14 cellular contexts compared by ENCODE assay signal in the genomic region with DNA sequence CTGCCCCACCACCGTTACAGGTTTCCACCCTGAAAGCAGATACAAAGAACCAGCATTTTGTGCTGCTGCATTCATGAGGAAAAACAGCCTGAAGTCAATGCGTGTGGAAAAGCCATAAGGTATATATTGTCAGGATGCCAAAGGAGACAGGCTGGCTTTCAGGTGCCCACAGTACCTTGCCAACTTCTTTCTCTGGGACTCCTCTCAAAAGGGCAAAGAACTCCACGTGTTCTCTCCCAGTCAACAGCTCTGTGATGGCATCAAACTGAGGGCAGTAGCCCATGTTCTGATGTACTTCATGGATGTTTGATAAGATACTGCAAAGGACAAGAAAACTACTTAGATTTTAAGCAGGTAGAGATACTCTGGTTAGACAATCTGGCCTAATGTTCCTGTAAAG. TPM values are rescaled to one million over a fixed set of nuclear protein-coding genes. Genes with fewer than 3 reads are reported as not detected.
DNase-seq lines count a peak whose midpoint lies in the region; ATAC-seq and TF ChIP-seq lines count a peak whose summit lies in the region.
"Had no signal": no experiment of that assay in that cellular context is flagged by ENCODE, and none has a peak within 500 bp of the region (broad histone marks: within the 10 kb centered on the region; RNA-seq: fewer than 3 reads in every experiment).

No MANE protein-coding gene starts in this region.

- H3K4me1 ChIP-seq in subcutaneous abdominal adipose tissue (ENCODE audit: control insufficient read depth in 5 of 5, insufficient read depth in 5 of 5, low read length in 5 of 5) = peaks cover 0 to 49% (median 38%) of the 10 kb centered on the region in 5 donors
- H3K4me1 ChIP-seq: A549, BE2C had no signal

- peak overlapping the region in 1 of 5 donors; percentile 54 for H3K9ac ChIP-seq in subcutaneous abdominal adipose tissue (ENCODE audit: low read length in 5 of 5)

- no peaks in the 10 kb centered on the region for H3K27me3 ChIP-seq in subcutaneous abdominal adipose tissue (ENCODE audit: control insufficient read depth in 5 of 5, insufficient read depth in 4 of 5, low read length in 5 of 5)
- H3K27me3 ChIP-seq: BE2C had no signal

- no peaks in the 10 kb centered on the region for H3K9me3 Mint-ChIP-seq in activated B cell treated with CpG ODN at 0.5 μM for 24 hours
- no peaks in the 10 kb centered on the region for H3K9me3 Mint-ChIP-seq in endothelial cell (ENCODE audit: unreplicated experiment)
- H3K9me3 Mint-ChIP-seq: CD4-positive, alpha-beta memory T cell; HFFc6 had no signal

- H3K4me1 Mint-ChIP-seq in activated B cell treated with CpG ODN at 0.5 μM for 24 hours = peaks cover 15% of the 10 kb centered on the region
- H3K4me1 Mint-ChIP-seq in endothelial cell (ENCODE audit: unreplicated experiment) = peaks cover 8% of the 10 kb centered on the region
- H3K4me1 Mint-ChIP-seq: CD4-positive, alpha-beta memory T cell had no signal

- no peak for TF ChIP-seq CTCF in activated B cell treated with CpG ODN at 0.5 μM for 24 hours (IDR thresholded peaks at IDR 0.05)
- TF ChIP-seq CTCF in endothelial cell (IDR thresholded peaks at IDR 0.05; ENCODE audit: unreplicated experiment) = no peak

- intact Hi-C loops in activated B cell treated with CpG ODN at 0.5 μM for 24 hours (cut with micrococcal nuclease) = no loop called here

- peaks cover 66 to 100% (median 94%) of the 10 kb centered on the region in 5 donors for H3K36me3 ChIP-seq in subcutaneous abdominal adipose tissue (ENCODE audit: control insufficient read depth in 5 of 5, insufficient read depth in 5 of 5, low read length in 5 of 5)
- H3K36me3 ChIP-seq: BE2C had no signal

- in situ Hi-C loops in G401 (cut with HindIII; ENCODE audit: low sequenced_read_pairs) = no loop called here

- peak overlapping the region; percentile 53 for H3K27ac ChIP-seq in subcutaneous abdominal adipose tissue (ENCODE audit: low read depth, low read length)
- H3K27ac ChIP-seq: A549, C4-2B had no signal

- H3K27ac Mint-ChIP-seq in activated B cell treated with CpG ODN at 0.5 μM for 24 hours (peak overlapping the region; percentile 16), endothelial cell (ENCODE audit: unreplicated experiment) (peak overlapping the region; percentile 42)
- H3K27ac Mint-ChIP-seq: HFFc6 had no signal

- ATAC-seq in activated B cell treated with CpG ODN at 0.5 μM for 24 hours (ENCODE audit: low read depth) = no peak
- ATAC-seq: A549 had no signal

- H3K27me3 Mint-ChIP-seq in activated B cell treated with CpG ODN at 0.5 μM for 24 hours (no peaks in the 10 kb centered on the region), endothelial cell (ENCODE audit: unreplicated experiment) (peaks cover 5% of the 10 kb centered on the region)
- H3K27me3 Mint-ChIP-seq: CD4-positive, alpha-beta memory T cell had no signal

- peaks cover 80% of the 10 kb centered on the region for H3K36me3 Mint-ChIP-seq in activated B cell treated with CpG ODN at 0.5 μM for 24 hours (ENCODE audit: low read depth)
- peaks cover 76% of the 10 kb centered on the region for H3K36me3 Mint-ChIP-seq in endothelial cell (ENCODE audit: low read depth, unreplicated experiment)

- H3K4me3 ChIP-seq in subcutaneous abdominal adipose tissue (ENCODE audit: low read depth in 1 of 5, low read length in 5 of 5) = no peak overlapping the region
- H3K4me3 ChIP-seq: A549 had no signal

- H3K9me3 ChIP-seq in subcutaneous abdominal adipose tissue (ENCODE audit: control insufficient read depth in 5 of 5, low read length in 5 of 5) = no peaks in the 10 kb centered on the region
- H3K9me3 ChIP-seq: A549, BE2C had no signal

- POLR2A ChIA-PET in activated B cell treated with CpG ODN at 0.5 μM for 24 hours (lab: Charles Lee) = no interaction called here

- CTCF ChIA-PET in activated B cell treated with CpG ODN at 0.5 μM for 24 hours (lab: Charles Lee) = no interaction called here

- peak; percentile 77 for DNase-seq in G401 (ENCODE audit: low spot score)
- no peak for DNase-seq in activated B cell treated with CpG ODN at 0.5 μM for 24 hours
- DNase-seq in endothelial cell (ENCODE audit: low spot score) = no peak
- DNase-seq in HuH-7.5 (ENCODE audit: low spot score) = no peak
- DNase-seq in stimulated activated CD4-positive, alpha-beta T cell treated with anti-CD3 and anti-CD28 coated beads, Interleukin-12 subunit alpha, Interleukin-12 subunit beta, amount 100 ng/mL, for 4 hours = no peak
- DNase-seq: BE2C; CD4-positive, alpha-beta memory T cell; DND-41; GF-D8; HCEC 1CT; HFFc6 had no signal

- H3K4me3 Mint-ChIP-seq in activated B cell treated with CpG ODN at 0.5 μM for 24 hours (no peak overlapping the region), endothelial cell (ENCODE audit: unreplicated experiment) (peak overlapping the region; percentile 74)
- H3K4me3 Mint-ChIP-seq: CD4-positive, alpha-beta memory T cell; HFFc6 had no signal

RNA-seq across cellular contexts. Expression of a gene that starts 24.3 kb away (rescaled TPM):
- 0.61 and 2.6 TPM in 2 replicates for total RNA-seq in G401 (2014; rRNA removed; shearing (Covaris generic))
- total RNA-seq in activated B cell treated with CpG ODN at 0.5 μM for 24 hours (15.3 and 17.4 TPM in 2 replicates), endothelial cell (ENCODE audit: unreplicated experiment) (2.3 TPM)

RNA-seq across cellular contexts. Expression of a gene that starts 40.8 kb away (rescaled TPM):
- 29.0 and 40.2 TPM in 2 replicates for total RNA-seq in G401 (2014; rRNA removed; shearing (Covaris generic))
- total RNA-seq in activated B cell treated with CpG ODN at 0.5 μM for 24 hours (21.9 and 22.7 TPM in 2 replicates), endothelial cell (ENCODE audit: unreplicated experiment) (25.1 TPM)
